13 cellular contexts compared by ENCODE assay signal in genomic region chr6:158285321-158285960, GRCh38. TPM values are rescaled to one million over a fixed set of nuclear protein-coding genes. Genes with fewer than 3 reads are reported as not detected.
DNase-seq lines count a peak whose midpoint lies in the region; ATAC-seq, FAIRE-seq and TF ChIP-seq lines count a peak whose summit lies in the region.
"Had no signal": no experiment of that assay in that cellular context is flagged by ENCODE, and none has a peak within 500 bp of the region (broad histone marks: within the 10 kb centered on the region; RNA-seq: fewer than 3 reads in every experiment).

No MANE protein-coding gene starts in this region.

- no peak overlapping the region for H3K4me2 ChIP-seq in Karpas-422 (ENCODE audit: low read depth, low read length, poor library complexity, severe bottlenecking)

- no peaks in the 10 kb centered on the region for H3K27me3 Mint-ChIP-seq in CD4-positive, alpha-beta T cell
- H3K27me3 Mint-ChIP-seq: activated T-cell treated with anti-CD3 and anti-CD28 coated beads, Interleukin-2, amount 50 U/mL, for 24 hours had no signal

- no peaks in the 10 kb centered on the region for H3K9me3 Mint-ChIP-seq in CD4-positive, alpha-beta T cell
- H3K9me3 Mint-ChIP-seq: activated T-cell treated with anti-CD3 and anti-CD28 coated beads, Interleukin-2, amount 50 U/mL, for 24 hours had no signal

- H4K20me1 ChIP-seq in Karpas-422 (ENCODE audit: insufficient read depth, low read depth, low read length) = no peaks in the 10 kb centered on the region

- TF ChIP-seq CTCF in ascending aorta (IDR thresholded peaks at IDR 0.05) (no peak), pancreas (IDR thresholded peaks at IDR 0.05) (no peak)
- TF ChIP-seq CTCF in CD4-positive, alpha-beta T cell (IDR thresholded peaks at IDR 0.05) = no peak

- H3K27me3 ChIP-seq in Karpas-422 (ENCODE audit: low read length) = no peaks in the 10 kb centered on the region
- H3K27me3 ChIP-seq in ascending aorta = no peaks in the 10 kb centered on the region
- no peaks in the 10 kb centered on the region for H3K27me3 ChIP-seq in stomach smooth muscle (ENCODE audit: control insufficient read depth in 1 of 2, insufficient read depth in 2 of 2, low read length in 2 of 2)
- no peaks in the 10 kb centered on the region for H3K27me3 ChIP-seq in pancreas
- no peaks in the 10 kb centered on the region for H3K27me3 ChIP-seq in CD4-positive, alpha-beta T cell (ENCODE audit: control insufficient read depth, insufficient read depth, low read length)
- H3K27me3 ChIP-seq: neutrophil had no signal

- H3K79me2 ChIP-seq in Karpas-422 (ENCODE audit: low read length) = peaks cover 90% of the 10 kb centered on the region

- WGBS in pancreas, 2 donors = 85 to 86% methylated on average over 8 of the region's 8 CpGs

- H3K4me1 ChIP-seq in Karpas-422 (ENCODE audit: low read length) = peaks cover 67% of the 10 kb centered on the region
- H3K4me1 ChIP-seq in ascending aorta = peaks cover 11 to 27% of the 10 kb centered on the region in 2 donors
- H3K4me1 ChIP-seq in stomach smooth muscle (ENCODE audit: control insufficient read depth, insufficient read depth, low read length) = peaks cover 19% of the 10 kb centered on the region
- peaks cover 0 to 5% (median 0%) of the 10 kb centered on the region in 3 donors for H3K4me1 ChIP-seq in pancreas

- H3K36me3 ChIP-seq in Karpas-422 (ENCODE audit: insufficient read depth, low read length) (no peaks in the 10 kb centered on the region; the same call in 1 of the 2 replicates), ascending aorta (no peaks in the 10 kb centered on the region), stomach smooth muscle (ENCODE audit: control insufficient read depth in 2 of 2, insufficient read depth in 2 of 2, low read length in 2 of 2) (no peaks in the 10 kb centered on the region), pancreas (no peaks in the 10 kb centered on the region)
- H3K36me3 ChIP-seq: neutrophil had no signal

- no peak for DNase-seq in Karpas-422
- DNase-seq in ascending aorta (ENCODE audit: low spot score in 2 of 2) = no peak
- DNase-seq in inferior parietal cortex (ENCODE audit: extremely low spot score) = peak; percentile 67
- no peak for DNase-seq in SK-N-DZ (ENCODE audit: low spot score)
- DNase-seq in pancreas = no peak
- no peak for DNase-seq in NCI-H146 treated with DMSO at 0.1 percent for 48 hours (lab: John Stamatoyannopoulos, UW; ENCODE audit: unreplicated experiment)
- DNase-seq in CD4-positive, alpha-beta T cell = no peak
- DNase-seq: activated T-cell treated with anti-CD3 and anti-CD28 coated beads, Interleukin-2, amount 50 U/mL, for 24 hours; DMS153; NCI-H82 had no signal

- H3K9me3 ChIP-seq in Karpas-422 (ENCODE audit: low read length) (no peaks in the 10 kb centered on the region), ascending aorta (no peaks in the 10 kb centered on the region), stomach smooth muscle (ENCODE audit: control insufficient read depth in 2 of 2, low read length in 2 of 2) (no peaks in the 10 kb centered on the region), pancreas (no peaks in the 10 kb centered on the region)
- H3K9me3 ChIP-seq in CD4-positive, alpha-beta T cell (ENCODE audit: control insufficient read depth, low read length) = no peaks in the 10 kb centered on the region
- H3K9me3 ChIP-seq: neutrophil had no signal

- H2AFZ ChIP-seq in Karpas-422 (ENCODE audit: low read length) = no peak overlapping the region

- POLR2A ChIA-PET in CD4-positive, alpha-beta T cell (lab: Charles Lee) = interaction anchor here (0.6 to 2.5 kb wide), 2 partner anchors 15 to 382 kb away, joined by 3 to 10 read pairs; no protein-coding TSS in a partner anchor

- no peaks in the 10 kb centered on the region for H3K9me2 ChIP-seq in Karpas-422 (replicated peaks; ENCODE audit: insufficient read depth, low read length)

- H3K4me3 ChIP-seq in Karpas-422 (ENCODE audit: low read length) (no peak overlapping the region), ascending aorta (no peak overlapping the region), stomach smooth muscle (ENCODE audit: low read length in 2 of 2) (no peak overlapping the region), pancreas (no peak overlapping the region)

- FAIRE-seq in pancreas (lab: Jason Lieb, UNC) = no peak
- FAIRE-seq: H54 had no signal

- H3K9ac ChIP-seq in Karpas-422 (ENCODE audit: low read length) = no peak overlapping the region
- no peak overlapping the region for H3K9ac ChIP-seq in stomach smooth muscle (ENCODE audit: low read length in 2 of 2)

- no peak overlapping the region for H3K27ac Mint-ChIP-seq in CD4-positive, alpha-beta T cell
- H3K27ac Mint-ChIP-seq: activated T-cell treated with anti-CD3 and anti-CD28 coated beads, Interleukin-2, amount 50 U/mL, for 24 hours had no signal

- no peaks in the 10 kb centered on the region for H3K36me3 Mint-ChIP-seq in CD4-positive, alpha-beta T cell (ENCODE audit: low read depth)

- H3K27ac ChIP-seq in Karpas-422 (ENCODE audit: low read length) (peak overlapping the region; percentile 48), ascending aorta (peak overlapping the region; percentile 74), stomach smooth muscle (ENCODE audit: low read length) (peak overlapping the region; percentile 90), pancreas (no peak overlapping the region)
- no peak overlapping the region for H3K27ac ChIP-seq in CD4-positive, alpha-beta T cell (ENCODE audit: low read depth, low read length)
- H3K27ac ChIP-seq: neutrophil had no signal

- no peak for ATAC-seq in pancreas
- no peak for ATAC-seq in CD4-positive, alpha-beta T cell (ENCODE audit: poor library complexity)

- CTCF ChIA-PET in CD4-positive, alpha-beta T cell (lab: Charles Lee) = no interaction called here

- H3K4me3 Mint-ChIP-seq in CD4-positive, alpha-beta T cell = no peak overlapping the region
- H3K4me3 Mint-ChIP-seq: activated T-cell treated with anti-CD3 and anti-CD28 coated beads, Interleukin-2, amount 50 U/mL, for 24 hours had no signal

- peaks cover 64% of the 10 kb centered on the region for H3K4me1 Mint-ChIP-seq in CD4-positive, alpha-beta T cell (ENCODE audit: low read depth)

- intact Hi-C loops in ascending aorta (cut with DNase I) (no loop called here), pancreas (cut with DNase I) (no loop called here)
- intact Hi-C loops in CD4-positive, alpha-beta T cell (cut with DNase I, micrococcal nuclease) = loop anchor here in 1 of 2 experiments (5.0 kb wide), 1 partner anchor 53 kb away; no protein-coding TSS in a partner anchor

RNA-seq across cellular contexts. Expression of gene TULP4, which starts 26.8 kb away (rescaled TPM):
- total RNA-seq in Karpas-422 (2014; rRNA removed; shearing (Covaris generic); ENCODE audit: low replicate concordance) = 112 and 124 TPM in 2 replicates
- total RNA-seq in ascending aorta (18.5 TPM), pancreas (10 to 100 TPM; 46.0 to 88.8 (median 58.4) TPM)
- 18.8 and 20.9 TPM in 2 replicates for polyA plus RNA-seq in SK-N-DZ (2014; cell fraction: cytosol; rRNA removed)
- polyA plus RNA-seq in SK-N-DZ (2014; cell fraction: nucleus; rRNA removed) = 9.8 and 20.4 TPM in 2 replicates
- polyA plus RNA-seq in pancreas = 1 to 10 TPM; 3.1 to 8.1 TPM
- 10 to 100 TPM; 66.1 to 68.2 TPM for total RNA-seq in CD4-positive, alpha-beta T cell

Comparison
In these comparisons a context has a peak if more than half of its experiments do, and no peak if none do; other contexts are left out.
1. H3K27ac ChIP-seq: peak in Karpas-422 (single experiment), ascending aorta (2 of 2) and stomach smooth muscle (single experiment); none in pancreas (0 of 4) and CD4-positive, alpha-beta T cell (single experiment).